9 cellular contexts compared by ENCODE assay signal in genomic region chr6:166313255-166314070, GRCh38. TPM values are rescaled to one million over a fixed set of nuclear protein-coding genes. Genes with fewer than 3 reads are reported as not detected.
DNase-seq lines count a peak whose midpoint lies in the region; ATAC-seq and TF ChIP-seq lines count a peak whose summit lies in the region.
"Had no signal": no experiment of that assay in that cellular context is flagged by ENCODE, and none has a peak within 500 bp of the region (broad histone marks: within the 10 kb centered on the region; RNA-seq: fewer than 3 reads in every experiment).

No MANE protein-coding gene starts in this region.

- intact Hi-C loops in activated CD8-positive, alpha-beta T cell treated with anti-CD3 and anti-CD28 coated beads for 36 hours (cut with micrococcal nuclease), result loop anchor here (2.0 to 5.0 kb wide), 2 partner anchors 69 to 87 kb away; partner anchors contain the start of gene MPC1

- no peak overlapping the region for H3K4me3 Mint-ChIP-seq in activated CD8-positive, alpha-beta T cell treated with anti-CD3 and anti-CD28 coated beads for 36 hours
- H3K4me3 Mint-ChIP-seq in neural crest cell, result peak overlapping the region; percentile 54

- POLR2A ChIA-PET in activated CD8-positive, alpha-beta T cell treated with anti-CD3 and anti-CD28 coated beads for 36 hours (lab: Charles Lee), result interaction anchor here (0.8 to 0.9 kb wide), 3 partner anchors 14 to 23 kb away, joined by 3 to 4 read pairs (median 3); no protein-coding TSS in a partner anchor

- no peaks in the 10 kb centered on the region for H3K9me3 Mint-ChIP-seq in activated CD8-positive, alpha-beta T cell treated with anti-CD3 and anti-CD28 coated beads for 36 hours
- no peaks in the 10 kb centered on the region for H3K9me3 Mint-ChIP-seq in neural crest cell

- no peak overlapping the region for H3K27ac Mint-ChIP-seq in activated CD8-positive, alpha-beta T cell treated with anti-CD3 and anti-CD28 coated beads for 36 hours
- H3K27ac Mint-ChIP-seq in neural crest cell (ENCODE audit: unreplicated experiment), result no peak overlapping the region

- TF ChIP-seq CTCF in activated CD8-positive, alpha-beta T cell treated with anti-CD3 and anti-CD28 coated beads for 36 hours (IDR thresholded peaks at IDR 0.05), result peak; percentile 76
- TF ChIP-seq CTCF in fibroblast of mammary gland (conservative IDR thresholded peaks at IDR 0.05; ENCODE audit: control insufficient read depth, insufficient read depth, low read depth, low read length), result peak; percentile 49
- TF ChIP-seq CTCF in neural crest cell (conservative IDR thresholded peaks at IDR 0.05), result peak; percentile 70

- ATAC-seq in activated CD8-positive, alpha-beta T cell treated with anti-CD3 and anti-CD28 coated beads for 36 hours, result peak; percentile 96

- peak; percentile 54 for DNase-seq in NCI-H146 (lab: John Stamatoyannopoulos, UW)
- no peak for DNase-seq in NCI-H146 treated with DMSO at 0.1 percent for 48 hours (lab: John Stamatoyannopoulos, UW; ENCODE audit: unreplicated experiment)
- peak; percentile 60 for DNase-seq in HCEC 1CT
- peak; percentile 33 for DNase-seq in NCI-H1092 (lab: John Stamatoyannopoulos, UW)
- DNase-seq in activated CD8-positive, alpha-beta T cell treated with anti-CD3 and anti-CD28 coated beads for 36 hours, result peak; percentile 76
- DNase-seq in fibroblast of mammary gland (ENCODE audit: low read depth), result peak; percentile 22
- DNase-seq in neural crest cell (ENCODE audit: low read depth, low spot score), result peak; percentile 57
- DNase-seq in activated CD4-positive, CD25-positive, alpha-beta regulatory T cell treated with anti-CD3 and anti-CD28 coated beads, Interleukin-2, amount 50 U/mL, for 72 hours, result no peak

- H3K4me3 ChIP-seq in fibroblast of mammary gland (ENCODE audit: control insufficient read depth, low read depth, low read length), result no peak overlapping the region
- H3K4me3 ChIP-seq: BLaER1 treated with 17β-estradiol and CSF1 and Interleukin-3, amounts not matched to agents 10 nM and 100 nM had no signal

- H3K36me3 Mint-ChIP-seq in activated CD8-positive, alpha-beta T cell treated with anti-CD3 and anti-CD28 coated beads for 36 hours (ENCODE audit: low read depth), result no peaks in the 10 kb centered on the region
- H3K36me3 Mint-ChIP-seq in neural crest cell (ENCODE audit: low read depth), result no peaks in the 10 kb centered on the region

- H3K4me1 Mint-ChIP-seq in activated CD8-positive, alpha-beta T cell treated with anti-CD3 and anti-CD28 coated beads for 36 hours (ENCODE audit: low read depth), result no peaks in the 10 kb centered on the region
- peaks cover 4% of the 10 kb centered on the region for H3K4me1 Mint-ChIP-seq in neural crest cell

- CTCF ChIA-PET in activated CD8-positive, alpha-beta T cell treated with anti-CD3 and anti-CD28 coated beads for 36 hours (lab: Charles Lee), result interaction anchor here (0.7 to 6.8 kb wide), 28 partner anchors 9 to 156 kb away, joined by 3 to 102 read pairs (median 4); no protein-coding TSS in a partner anchor

- peaks cover 14% of the 10 kb centered on the region for H3K27me3 Mint-ChIP-seq in activated CD8-positive, alpha-beta T cell treated with anti-CD3 and anti-CD28 coated beads for 36 hours
- H3K27me3 Mint-ChIP-seq in neural crest cell (ENCODE audit: low read depth), result peaks cover 33% of the 10 kb centered on the region

RNA-seq across cellular contexts. Expression of gene PRR18, which starts 5.3 kb away (rescaled TPM):
- under 1 TPM; 0.23 to 0.27 TPM for total RNA-seq in activated CD8-positive, alpha-beta T cell treated with anti-CD3 and anti-CD28 coated beads for 36 hours
- 0.16 and 0.35 TPM in 2 replicates for total RNA-seq in neural crest cell

RNA-seq across cellular contexts. Expression of gene SFT2D1, which starts 28.9 kb away (rescaled TPM):
- 10 to 100 TPM; 39.0 to 42.6 TPM for total RNA-seq in activated CD8-positive, alpha-beta T cell treated with anti-CD3 and anti-CD28 coated beads for 36 hours
- 30.4 and 32.6 TPM in 2 replicates for total RNA-seq in neural crest cell

Comparison
In these comparisons a context has a peak if more than half of its experiments do, and no peak if none do; other contexts are left out.
1. DNase-seq: peak in NCI-H146 (single experiment), HCEC 1CT (single experiment), NCI-H1092 (single experiment), activated CD8-positive, alpha-beta T cell treated with anti-CD3 and anti-CD28 coated beads for 36 hours (single experiment), fibroblast of mammary gland (single experiment) and neural crest cell (single experiment); none in NCI-H146 treated with DMSO at 0.1 percent for 48 hours (single experiment) and activated CD4-positive, CD25-positive, alpha-beta regulatory T cell treated with anti-CD3 and anti-CD28 coated beads, Interleukin-2, amount 50 U/mL, for 72 hours (single experiment).
2. Peak in every context shown above with its lines, with median percentiles within 50 percentile points of each other: CTCF ChIP-seq.